ENCODE assay signal across 14 cellular contexts in the genomic region with DNA sequence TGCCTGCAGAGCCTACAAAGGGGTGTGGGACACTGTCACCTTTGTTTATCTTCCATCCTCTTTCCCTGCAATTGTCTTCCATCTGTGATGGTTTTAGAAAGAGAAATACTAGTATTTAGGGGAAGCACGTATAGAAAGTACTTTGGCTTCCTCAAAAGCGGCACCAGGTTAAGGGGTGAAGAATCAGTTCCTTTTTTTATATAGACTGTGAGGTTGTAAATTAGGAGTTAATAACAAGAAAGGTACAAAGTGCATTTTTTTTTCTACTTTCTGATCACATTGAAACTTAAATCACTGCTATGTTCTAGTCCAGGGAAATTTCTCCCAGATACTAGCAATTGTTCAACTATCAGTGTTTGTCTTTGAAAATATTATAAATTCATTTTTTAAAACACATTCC.
DNase-seq lines count a peak whose midpoint lies in the region; ATAC-seq, FAIRE-seq and TF ChIP-seq lines count a peak whose summit lies in the region.
"Had no signal": no experiment of that assay in that cellular context is flagged by ENCODE, and none has a peak within 500 bp of the region (broad histone marks: within the 10 kb centered on the region; RNA-seq: fewer than 3 reads in every experiment).

No MANE protein-coding gene starts in this region.

- TF ChIP-seq CTCF in pancreas (IDR thresholded peaks at IDR 0.05): no peak
- no peak for TF ChIP-seq CTCF in RWPE1 (conservative IDR thresholded peaks at IDR 0.05; ENCODE audit: low read depth)

- CTCF ChIA-PET in RWPE1 (lab: Yijun Ruan, JAX): no interaction called here

- no peak overlapping the region for H3K27ac Mint-ChIP-seq in stimulated activated memory B cell treated with anti-CD40 and anti-IgM and Interleukin-4, amounts not matched to agents 10 μg/mL and 1 μg/mL and 100 μg/mL, for 72 hours
- H3K27ac Mint-ChIP-seq: dendritic cell treated with granulocyte-macrophage colony-stimulating factor and Interleukin-4, amounts not matched to agents 40 ng/mL and 50 ng/mL, for 4 days; WTC11 had no signal

- 72 to 74% methylated on average over 2 of the region's 2 CpGs for WGBS in pancreas, 2 donors

- no peak overlapping the region for H3K4me3 ChIP-seq in pancreas
- H3K4me3 ChIP-seq: hepatocyte, PC-9 had no signal

- H3K27me3 ChIP-seq in pancreas: peaks cover 0 to 3% (median 0%) of the 10 kb centered on the region in 4 donors
- H3K27me3 ChIP-seq: hepatocyte had no signal

- H3K36me3 ChIP-seq in pancreas: no peaks in the 10 kb centered on the region

- DNase-seq in GM19238 (ENCODE audit: insufficient read length, low spot score): peak; percentile 4
- no peak for DNase-seq in pancreas
- DNase-seq in RWPE1 (ENCODE audit: low spot score): no peak
- no peak for DNase-seq in activated gamma-delta T cell treated with Interleukin-2 at 50 U/mL for 16 hours
- DNase-seq: activated naive CD4-positive, alpha-beta T cell treated with Interleukin-2 at 50 U/mL for 16 hours; NCI-H1417 treated with DMSO at 0.1 percent for 48 hours; PC-9 had no signal

- no peaks in the 10 kb centered on the region for H3K4me1 ChIP-seq in pancreas

- no peak for FAIRE-seq in pancreas (lab: Jason Lieb, UNC)

- H3K36me3 Mint-ChIP-seq in stimulated activated memory B cell treated with anti-CD40 and anti-IgM and Interleukin-4, amounts not matched to agents 10 μg/mL and 1 μg/mL and 100 μg/mL, for 72 hours: no peaks in the 10 kb centered on the region
- H3K36me3 Mint-ChIP-seq: WTC11 had no signal

- peak; percentile 82 for ATAC-seq in HG02588 (IDR thresholded peaks at IDR 0.05; ENCODE audit: unreplicated experiment)
- peak; percentile 96 for ATAC-seq in HG03378 (IDR thresholded peaks at IDR 0.05; ENCODE audit: unreplicated experiment)
- ATAC-seq in stimulated activated memory B cell treated with anti-CD40 and anti-IgM and Interleukin-4, amounts not matched to agents 10 μg/mL and 1 μg/mL and 100 μg/mL, for 72 hours: peak; percentile 83
- no peak for ATAC-seq in pancreas
- ATAC-seq: sciatic nerve, WTC11 had no signal

- H3K9me3 ChIP-seq in pancreas: no peaks in the 10 kb centered on the region

- H3K27ac ChIP-seq in pancreas (no peak overlapping the region), RWPE1 (no peak overlapping the region)
- H3K27ac ChIP-seq: hepatocyte, PC-9 had no signal

- H3K9me3 Mint-ChIP-seq in stimulated activated memory B cell treated with anti-CD40 and anti-IgM and Interleukin-4, amounts not matched to agents 10 μg/mL and 1 μg/mL and 100 μg/mL, for 72 hours: no peaks in the 10 kb centered on the region
- H3K9me3 Mint-ChIP-seq: dendritic cell treated with granulocyte-macrophage colony-stimulating factor and Interleukin-4, amounts not matched to agents 40 ng/mL and 50 ng/mL, for 4 days; WTC11 had no signal

- intact Hi-C loops in pancreas (cut with DNase I): no loop called here

- H3K27me3 Mint-ChIP-seq in stimulated activated memory B cell treated with anti-CD40 and anti-IgM and Interleukin-4, amounts not matched to agents 10 μg/mL and 1 μg/mL and 100 μg/mL, for 72 hours: peaks cover 8% of the 10 kb centered on the region

- POLR2A ChIA-PET in RWPE1 (lab: Yijun Ruan, JAX; ENCODE audit: low non-redundant PET): no interaction called here

- peaks cover 15% of the 10 kb centered on the region for H3K4me1 Mint-ChIP-seq in stimulated activated memory B cell treated with anti-CD40 and anti-IgM and Interleukin-4, amounts not matched to agents 10 μg/mL and 1 μg/mL and 100 μg/mL, for 72 hours

- no peak overlapping the region for H3K4me3 Mint-ChIP-seq in stimulated activated memory B cell treated with anti-CD40 and anti-IgM and Interleukin-4, amounts not matched to agents 10 μg/mL and 1 μg/mL and 100 μg/mL, for 72 hours
- H3K4me3 Mint-ChIP-seq: dendritic cell treated with granulocyte-macrophage colony-stimulating factor and Interleukin-4, amounts not matched to agents 40 ng/mL and 50 ng/mL, for 4 days; WTC11 had no signal

Comparison
In these comparisons a context has a peak if more than half of its experiments do, and no peak if none do; other contexts are left out.
1. ATAC-seq: peak in HG02588 (single experiment), HG03378 (single experiment) and stimulated activated memory B cell treated with anti-CD40 and anti-IgM and Interleukin-4, amounts not matched to agents 10 μg/mL and 1 μg/mL and 100 μg/mL, for 72 hours (single experiment); none in pancreas (0 of 4).